In the genomic region with DNA sequence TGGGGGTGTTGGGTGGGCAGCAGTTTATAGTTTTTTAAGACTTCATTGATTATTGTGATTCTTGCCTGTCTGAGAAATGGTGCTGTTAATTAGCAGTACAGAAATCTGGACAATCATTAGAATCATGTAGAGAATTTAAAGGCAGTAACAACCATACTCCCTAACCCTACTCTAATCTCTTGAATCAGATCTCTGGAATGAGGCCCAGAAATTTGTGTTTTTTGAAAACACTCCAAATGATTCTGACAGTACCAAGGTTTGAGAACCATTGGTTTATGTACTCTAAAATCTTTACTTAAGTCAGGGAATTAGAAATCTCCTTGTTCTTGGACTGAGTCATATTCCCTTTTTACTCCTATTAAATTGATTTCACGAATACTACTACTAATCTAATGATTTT, we compare ENCODE assay signal across 16 cellular contexts.
DNase-seq lines count a peak whose midpoint lies in the region; ATAC-seq and TF ChIP-seq lines count a peak whose summit lies in the region.
"Had no signal": no experiment of that assay in that cellular context is flagged by ENCODE, and none has a peak within 500 bp of the region (broad histone marks: within the 10 kb centered on the region; RNA-seq: fewer than 3 reads in every experiment).

No MANE protein-coding gene starts in this region.

- TF ChIP-seq POLR2A in GM18505 (IDR thresholded peaks at IDR 0.05; ENCODE audit: borderline replicate concordance, extremely low read depth, insufficient read depth, insufficient read length): no peak

- peak overlapping the region; percentile 1 for H3K27ac ChIP-seq in RWPE2 (ENCODE audit: poor library complexity, severe bottlenecking)

- no peak overlapping the region for H3K4me3 ChIP-seq in RWPE2 (ENCODE audit: severe bottlenecking)
- H3K4me3 ChIP-seq in skeletal muscle cell (ENCODE audit: low read depth, low read length): no peak overlapping the region

- no peaks in the 10 kb centered on the region for H3K27me3 ChIP-seq in RWPE2 (ENCODE audit: insufficient read depth, poor library complexity, severe bottlenecking)

- H3K9me3 ChIP-seq in RWPE2 (ENCODE audit: severe bottlenecking): no peaks in the 10 kb centered on the region

- ATAC-seq in RWPE2 (ENCODE audit: low read depth) (peak; percentile 68; the same call in 2 of the 3 replicates), GM21360 (IDR thresholded peaks at IDR 0.05; ENCODE audit: unreplicated experiment) (no peak), GM18505 (IDR thresholded peaks at IDR 0.05; ENCODE audit: unreplicated experiment) (no peak), HG03354 (IDR thresholded peaks at IDR 0.05; ENCODE audit: poor library complexity, severe bottlenecking, unreplicated experiment) (no peak)

- peaks cover 15% of the 10 kb centered on the region for H3K4me1 ChIP-seq in RWPE2 (ENCODE audit: insufficient read depth, poor library complexity, severe bottlenecking)

- no peak for TF ChIP-seq CTCF in RWPE2 (IDR thresholded peaks at IDR 0.05; ENCODE audit: poor library complexity, severe bottlenecking)

- peaks cover 5% of the 10 kb centered on the region; the same call in 1 of the 2 replicates for H3K36me3 ChIP-seq in RWPE2 (ENCODE audit: low read depth)

- DNase-seq in DMS79 treated with DMSO at 0.1 percent for 48 hours (lab: John Stamatoyannopoulos, UW) (peak; percentile 8), DMS79 (lab: John Stamatoyannopoulos, UW) (no peak), RWPE2 (ENCODE audit: low spot score) (no peak), fibroblast of peridontal ligament (ENCODE audit: extremely low read depth) (peak; percentile 59), skeletal muscle cell (ENCODE audit: low read depth) (peak; percentile 56)
- DNase-seq: activated T-cell treated with anti-CD3 and anti-CD28 coated beads, Interleukin-2, amount 50 U/mL, for 1 hour; caudate nucleus; KBM-7; left cardiac atrium; NCI-H2171 treated with DMSO at 0.1 percent for 48 hours; occipital lobe; RPMI8226; stimulated activated CD4-positive, alpha-beta T cell treated with anti-CD3 and anti-CD28 coated beads, Interleukin-4, amount 100 ng/mL, for 4 hours had no signal

Comparison
In these comparisons a context has a peak if more than half of its experiments do, and no peak if none do; other contexts are left out.
1. DNase-seq: peak in DMS79 treated with DMSO at 0.1 percent for 48 hours (single experiment), fibroblast of peridontal ligament (single experiment) and skeletal muscle cell (single experiment); none in DMS79 (single experiment) and RWPE2 (single experiment).